Comparison of ENCODE assay signal across 8 cellular contexts in the genomic region with DNA sequence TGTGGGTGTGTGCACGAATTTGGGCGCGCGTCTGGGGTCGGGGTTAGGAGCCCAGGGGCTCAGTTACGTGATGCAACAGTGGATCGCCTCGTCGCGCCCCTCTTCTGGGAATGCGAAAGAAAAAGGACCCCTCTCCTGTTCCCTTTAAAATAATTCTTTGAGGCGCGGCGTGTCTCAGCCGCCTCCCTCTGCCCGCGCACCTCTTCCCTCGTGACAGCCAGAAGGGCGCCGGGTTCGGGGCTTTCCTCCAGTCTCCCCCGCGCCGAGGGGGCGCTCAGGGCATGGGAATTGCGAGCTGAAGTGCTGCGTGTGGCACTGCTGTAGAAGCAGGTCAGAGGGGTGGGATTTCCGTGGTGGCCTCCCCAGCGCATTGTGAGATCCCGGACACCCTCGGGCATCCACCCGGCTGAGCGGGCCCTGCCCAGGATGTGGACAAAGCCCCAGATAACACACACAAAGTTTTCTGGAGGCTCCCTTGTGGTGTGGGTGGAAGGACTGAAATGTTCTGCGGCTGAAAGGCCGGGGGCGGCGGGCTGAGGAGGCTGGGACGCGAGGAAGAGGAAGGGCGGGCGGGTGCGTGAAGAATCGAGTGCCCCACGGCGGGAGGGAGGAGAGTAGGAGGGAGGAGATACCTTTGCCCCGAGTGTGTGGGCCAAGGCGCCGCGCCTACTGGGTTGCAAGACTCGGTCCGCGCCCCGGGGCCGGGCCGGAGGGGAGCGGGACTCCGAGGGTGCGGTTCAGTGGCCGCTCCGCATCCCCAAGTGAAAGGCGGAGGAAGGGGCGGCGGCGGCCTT. TPM values are rescaled to one million over a fixed set of nuclear protein-coding genes. Genes with fewer than 3 reads are reported as not detected.
DNase-seq lines count a peak whose midpoint lies in the region; ATAC-seq and TF ChIP-seq lines count a peak whose summit lies in the region.

No MANE protein-coding gene starts in this region.

- TF ChIP-seq CTCF in GM06990 (IDR thresholded peaks at IDR 0.05; ENCODE audit: insufficient read depth, low read length, poor library complexity, severe bottlenecking) (peak; percentile 31), liver (IDR thresholded peaks at IDR 0.05; ENCODE audit: low read depth, low read length, missing input control) (no peak)

- peak overlapping the region; percentile 7 to 65 for H3K9ac ChIP-seq in liver (ENCODE audit: low read depth in 1 of 2, low read length in 2 of 2)

- H3K36me3 ChIP-seq in GM06990 (ENCODE audit: control insufficient read depth, insufficient read depth, low read length) (no peaks in the 10 kb centered on the region), liver (ENCODE audit: control insufficient read depth in 4 of 4, insufficient read depth in 3 of 4, low read depth in 1 of 4, low read length in 3 of 4) (no peaks in the 10 kb centered on the region)

- H3K27me3 Mint-ChIP-seq in dendritic cell treated with granulocyte-macrophage colony-stimulating factor and Interleukin-4, amounts not matched to agents 40 ng/mL and 50 ng/mL, for 4 days, result peaks cover 16% of the 10 kb centered on the region

- peak overlapping the region; percentile 85 for H3K27ac Mint-ChIP-seq in dendritic cell treated with granulocyte-macrophage colony-stimulating factor and Interleukin-4, amounts not matched to agents 40 ng/mL and 50 ng/mL, for 4 days

- TF ChIP-seq RAD21 in liver (IDR thresholded peaks at IDR 0.05), result no peak

- H3K27me3 ChIP-seq in GM06990 (replicated peaks; ENCODE audit: control insufficient read depth, insufficient read depth, low read length) (no peaks in the 10 kb centered on the region), liver (ENCODE audit: control insufficient read depth in 4 of 4, insufficient read depth in 4 of 4, low read length in 3 of 4) (no peaks in the 10 kb centered on the region)

- H3K4me3 ChIP-seq in GM06990 (replicated peaks; ENCODE audit: low read depth, low read length) (peak overlapping the region; percentile 93), liver (ENCODE audit: low read depth in 1 of 3, low read length in 3 of 3) (peak overlapping the region; percentile 74 to 91 (median 77))

- H3K9me3 ChIP-seq in liver (ENCODE audit: control insufficient read depth in 4 of 4, low read length in 3 of 4), result no peaks in the 10 kb centered on the region

- H3K4me1 Mint-ChIP-seq in dendritic cell treated with granulocyte-macrophage colony-stimulating factor and Interleukin-4, amounts not matched to agents 40 ng/mL and 50 ng/mL, for 4 days (ENCODE audit: low read depth), result peaks cover 47% of the 10 kb centered on the region

- WGBS in liver, result under 1% methylated on average over 64 of the region's 64 CpGs

- peak overlapping the region; percentile 92 for H3K4me3 Mint-ChIP-seq in dendritic cell treated with granulocyte-macrophage colony-stimulating factor and Interleukin-4, amounts not matched to agents 40 ng/mL and 50 ng/mL, for 4 days

- peak overlapping the region; percentile 75 to 95 for H3K27ac ChIP-seq in liver (ENCODE audit: low read depth in 1 of 2, low read length in 2 of 2)

- intact Hi-C loops in dendritic cell treated with granulocyte-macrophage colony-stimulating factor and Interleukin-4, amounts not matched to agents 40 ng/mL and 50 ng/mL, for 4 days (cut with micrococcal nuclease), result loop anchor here (2.0 to 5.0 kb wide), 2 partner anchors 57 to 92 kb away; no protein-coding TSS in a partner anchor

- no peaks in the 10 kb centered on the region for H3K9me3 Mint-ChIP-seq in dendritic cell treated with granulocyte-macrophage colony-stimulating factor and Interleukin-4, amounts not matched to agents 40 ng/mL and 50 ng/mL, for 4 days

- DNase-seq in GM06990 (ENCODE audit: extremely low read depth, insufficient read length), result peak; percentile 67
- peak; percentile 54 for DNase-seq in LHCN-M2 (ENCODE audit: low read depth)
- DNase-seq in activated CD4-positive, alpha-beta T cell treated with anti-CD3 and anti-CD28 coated beads, Interleukin-2, amount 50 U/mL, for 1 hour, result peak; percentile 38
- peak; percentile 24 to 45 (median 40) for DNase-seq in stimulated activated CD4-positive, alpha-beta T cell treated with anti-CD3 and anti-CD28 coated beads, TNF-alpha, amount 100 ng/mL, for 4 hours (ENCODE audit: low read depth in 3 of 3)

- ATAC-seq in GM21737 (IDR thresholded peaks at IDR 0.05; ENCODE audit: unreplicated experiment) (peak; percentile 29), HG03565 (IDR thresholded peaks at IDR 0.05; ENCODE audit: unreplicated experiment) (no peak)

- peaks cover 3 to 31% (median 16%) of the 10 kb centered on the region in 4 donors for H3K4me1 ChIP-seq in liver (ENCODE audit: control insufficient read depth in 4 of 4, insufficient read depth in 4 of 4, low read length in 3 of 4)

- peaks cover 25% of the 10 kb centered on the region for H3K36me3 Mint-ChIP-seq in dendritic cell treated with granulocyte-macrophage colony-stimulating factor and Interleukin-4, amounts not matched to agents 40 ng/mL and 50 ng/mL, for 4 days (ENCODE audit: low read depth)

TF ChIP-seq in liver, 16 proteins besides CTCF, POLR2A, EP300 and RAD21:
- TF ChIP-seq, protein P1, sequence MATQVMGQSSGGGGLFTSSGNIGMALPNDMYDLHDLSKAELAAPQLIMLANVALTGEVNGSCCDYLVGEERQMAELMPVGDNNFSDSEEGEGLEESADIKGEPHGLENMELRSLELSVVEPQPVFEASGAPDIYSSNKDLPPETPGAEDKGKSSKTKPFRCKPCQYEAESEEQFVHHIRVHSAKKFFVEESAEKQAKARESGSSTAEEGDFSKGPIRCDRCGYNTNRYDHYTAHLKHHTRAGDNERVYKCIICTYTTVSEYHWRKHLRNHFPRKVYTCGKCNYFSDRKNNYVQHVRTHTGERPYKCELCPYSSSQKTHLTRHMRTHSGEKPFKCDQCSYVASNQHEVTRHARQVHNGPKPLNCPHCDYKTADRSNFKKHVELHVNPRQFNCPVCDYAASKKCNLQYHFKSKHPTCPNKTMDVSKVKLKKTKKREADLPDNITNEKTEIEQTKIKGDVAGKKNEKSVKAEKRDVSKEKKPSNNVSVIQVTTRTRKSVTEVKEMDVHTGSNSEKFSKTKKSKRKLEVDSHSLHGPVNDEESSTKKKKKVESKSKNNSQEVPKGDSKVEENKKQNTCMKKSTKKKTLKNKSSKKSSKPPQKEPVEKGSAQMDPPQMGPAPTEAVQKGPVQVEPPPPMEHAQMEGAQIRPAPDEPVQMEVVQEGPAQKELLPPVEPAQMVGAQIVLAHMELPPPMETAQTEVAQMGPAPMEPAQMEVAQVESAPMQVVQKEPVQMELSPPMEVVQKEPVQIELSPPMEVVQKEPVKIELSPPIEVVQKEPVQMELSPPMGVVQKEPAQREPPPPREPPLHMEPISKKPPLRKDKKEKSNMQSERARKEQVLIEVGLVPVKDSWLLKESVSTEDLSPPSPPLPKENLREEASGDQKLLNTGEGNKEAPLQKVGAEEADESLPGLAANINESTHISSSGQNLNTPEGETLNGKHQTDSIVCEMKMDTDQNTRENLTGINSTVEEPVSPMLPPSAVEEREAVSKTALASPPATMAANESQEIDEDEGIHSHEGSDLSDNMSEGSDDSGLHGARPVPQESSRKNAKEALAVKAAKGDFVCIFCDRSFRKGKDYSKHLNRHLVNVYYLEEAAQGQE (IDR thresholded peaks at IDR 0.05), result no peak
- TF ChIP-seq, protein P2, sequence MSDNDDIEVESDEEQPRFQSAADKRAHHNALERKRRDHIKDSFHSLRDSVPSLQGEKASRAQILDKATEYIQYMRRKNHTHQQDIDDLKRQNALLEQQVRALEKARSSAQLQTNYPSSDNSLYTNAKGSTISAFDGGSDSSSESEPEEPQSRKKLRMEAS (IDR thresholded peaks at IDR 0.05), result no peak
- TF ChIP-seq EGR1 (IDR thresholded peaks at IDR 0.05; ENCODE audit: low read depth in 2 of 2), result no peak
- peak in 1 of 2 donors; percentile 2 for TF ChIP-seq HNF4A (conservative IDR thresholded peaks at IDR 0.05)
- no peak for TF ChIP-seq TAF1 (conservative IDR thresholded peaks at IDR 0.05)

RNA-seq across cellular contexts. Expression of a gene that starts 0.7 kb away (rescaled TPM):
- total RNA-seq in LHCN-M2 (2014; rRNA removed) (188 and 202 TPM in 2 replicates), liver (10 to 100 TPM; 28.5 to 37.4 TPM)
- polyA plus RNA-seq in LHCN-M2 (2012), result 173 TPM
- 10 to 100 TPM; 17.2 to 21.6 TPM for polyA plus RNA-seq in liver

RNA-seq across cellular contexts. Expression of a gene that starts 52.3 kb away (rescaled TPM):
- not detected in 2 replicates for total RNA-seq in LHCN-M2 (2014; rRNA removed)
- polyA plus RNA-seq in LHCN-M2 (2012), result 0.04 TPM
- total RNA-seq in liver, result 10 to 100 TPM; 10.0 to 30.5 TPM
- polyA plus RNA-seq in liver, result 10 to 100 TPM in 1 of 2 donors, 1 to 10 TPM in 1; 2.5 to 10.2 TPM

Comparison
In these comparisons a context has a peak if more than half of its experiments do, and no peak if none do; other contexts are left out.
1. RNA of a gene that starts 52.3 kb away (total RNA-seq): 10.0 to 30.5 TPM in liver; not detected in LHCN-M2; every median in the first group is over 10 times any median in the second.
2. Peak in every context shown above with its lines, with median percentiles within 50 percentile points of each other: DNase-seq.